23 cellular contexts compared by ENCODE assay signal in the genomic region with DNA sequence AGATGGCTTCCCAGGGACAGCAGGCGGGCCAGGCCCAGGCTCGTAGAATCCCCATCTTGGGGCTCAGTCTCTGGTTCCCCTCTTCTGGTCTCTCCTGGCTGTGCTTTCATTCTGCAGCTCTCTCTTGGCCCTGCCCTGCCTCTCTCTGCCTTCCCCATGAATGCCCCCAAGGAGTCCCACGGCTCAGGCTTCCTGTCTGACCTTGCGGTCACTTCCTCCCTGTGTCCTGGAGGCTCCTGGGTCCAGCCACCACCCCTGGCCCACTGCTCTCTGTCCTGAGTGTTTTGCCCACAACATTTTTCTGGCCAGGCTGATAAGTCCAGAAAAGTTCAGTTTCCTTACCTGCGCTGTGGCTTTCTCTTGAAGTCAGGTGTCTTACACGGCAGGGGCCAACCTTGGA. TPM values are rescaled to one million over a fixed set of nuclear protein-coding genes. Genes with fewer than 3 reads are reported as not detected.
"Had no signal": no experiment of that assay in that cellular context is flagged by ENCODE, and none has a peak within 500 bp of the region (broad histone marks: within the 10 kb centered on the region; RNA-seq: fewer than 3 reads in every experiment).

No MANE protein-coding gene starts in this region.

- DNase-seq: activated CD4-positive, alpha-beta memory T cell treated with anti-CD3 and anti-CD28 coated beads, Interleukin-2, amount 10 ng/mL, durations not matched to agents 7 days and 5 days; activated CD4-positive, alpha-beta T cell treated with anti-CD3 and anti-CD28 coated beads, Interleukin-2, amount 10 ng/mL, durations not matched to agents 24 days and 14 days; activated CD4-positive, CD25-positive, alpha-beta regulatory T cell; activated CD8-positive, alpha-beta memory T cell treated with anti-CD3 and anti-CD28 coated beads, Interleukin-2, amount 10 ng/mL, durations not matched to agents 7 days and 5 days; activated effector memory CD4-positive, alpha-beta T cell treated with anti-CD3 and anti-CD28 coated beads, Interleukin-2, amount 50 U/mL, for 16 hours; activated naive CD4-positive, alpha-beta T cell treated with anti-CD3 and anti-CD28 coated beads, Interleukin-2, amount 10 ng/mL, durations not matched to agents 7 days and 5 days; activated naive CD8-positive, alpha-beta T cell treated with anti-CD3 and anti-CD28 coated beads, Interleukin-2, amount 50 U/mL, for 24 hours; activated T-cell treated with anti-CD3 and anti-CD28 coated beads for 4 hours; aorta; caudate nucleus; effector CD8-positive, alpha-beta T cell; foreskin melanocyte; kidney; naive B cell; ovary; stimulated activated CD4-positive, alpha-beta T cell treated with anti-CD3 and anti-CD28 coated beads, Interleukin-4, amount 100 ng/mL, for 24 hours; stimulated activated naive CD8-positive, alpha-beta T cell treated with anti-CD3 and anti-CD28 coated beads, Interleukin-15, Interleukin-2, amounts not matched to agents 100 U/mL and 50 U/mL, for 24 hours had no signal

- H3K4me1 ChIP-seq: prostate gland, upper lobe of left lung had no signal

- H3K27me3 ChIP-seq: ovary, upper lobe of left lung had no signal

- H3K27ac ChIP-seq: ovary, prostate gland, upper lobe of left lung had no signal

- H3K9me3 ChIP-seq: ovary, prostate gland, upper lobe of left lung had no signal

- ATAC-seq: activated CD8-positive, alpha-beta memory T cell treated with anti-CD3 and anti-CD28 coated beads, Interleukin-2, amount 10 ng/mL, durations not matched to agents 7 days and 5 days; activated naive CD8-positive, alpha-beta T cell treated with anti-CD3 and anti-CD28 coated beads, Interleukin-2, amount 50 U/mL, for 24 hours had no signal

- H3K36me3 ChIP-seq: ovary, prostate gland, upper lobe of left lung had no signal

- H3K4me3 ChIP-seq: lung, ovary, prostate gland, upper lobe of left lung had no signal

RNA-seq across cellular contexts. Expression of gene RIPPLY3, which starts 37.3 kb away (rescaled TPM):
- total RNA-seq: activated CD4-positive, alpha-beta memory T cell treated with anti-CD3 and anti-CD28 coated beads, Interleukin-2, amount 10 ng/mL, durations not matched to agents 7 days and 5 days; aorta; esophagus mucosa; mesenteric fat pad; ovary; subcutaneous adipose tissue had no signal
- polyA plus RNA-seq: ovary had no signal
